ENCODE assay signal across 25 cellular contexts in genomic region chr19:43681826-43682225, GRCh38. TPM values are rescaled to one million over a fixed set of nuclear protein-coding genes. Genes with fewer than 3 reads are reported as not detected.
"Had no signal": no experiment of that assay in that cellular context is flagged by ENCODE, and none has a peak within 500 bp of the region (broad histone marks: within the 10 kb centered on the region; RNA-seq: fewer than 3 reads in every experiment).

No MANE protein-coding gene starts in this region.

- H3K36me3 ChIP-seq: left ventricle myocardium inferior, lower lobe of right lung, spleen, tibial artery, upper lobe of right lung, vagina had no signal

- H3K4me3 ChIP-seq: dorsolateral prefrontal cortex, hepatocyte, left ventricle myocardium inferior, lower lobe of right lung, spleen, tibial artery, upper lobe of right lung, vagina had no signal

- H3K9me3 ChIP-seq: left ventricle myocardium inferior, lower lobe of right lung, spleen, tibial artery, upper lobe of right lung, vagina had no signal

- H3K27me3 ChIP-seq: dorsolateral prefrontal cortex, hepatocyte, spleen, tibial artery, upper lobe of right lung, vagina had no signal

- H3K27ac ChIP-seq: dorsolateral prefrontal cortex, hepatocyte, left ventricle myocardium inferior, lower lobe of right lung, tibial artery, upper lobe of right lung, vagina had no signal

- DNase-seq: dorsolateral prefrontal cortex; effector CD8-positive, alpha-beta T cell; foreskin melanocyte; head of caudate nucleus; kidney; left cardiac atrium; left ventricle myocardium inferior; lower lobe of right lung; nephron progenitor cell; spleen; stimulated activated CD4-positive, alpha-beta T cell treated with anti-CD3 and anti-CD28 coated beads, Interleukin-15, amount 100 ng/mL, for 24 hours; stimulated activated CD4-positive, alpha-beta T cell treated with anti-CD3 and anti-CD28 coated beads, Interleukin-1b, Interleukin-23, amount 100 ng/mL, for 48 hours; stimulated activated CD4-positive, alpha-beta T cell treated with anti-CD3 and anti-CD28 coated beads, Interleukin-4, amount 100 ng/mL, for 24 hours; tibial artery; upper lobe of right lung had no signal

- H3K4me1 ChIP-seq: left ventricle myocardium inferior, lower lobe of right lung, tibial artery, upper lobe of right lung, vagina had no signal

RNA-seq across cellular contexts. Expression of gene IRGC, which starts 34.0 kb away (rescaled TPM):
- total RNA-seq: dorsolateral prefrontal cortex, hepatocyte, kidney, left cardiac atrium, left ventricle myocardium inferior, lower lobe of right lung, mesothelial cell of epicardium, mucosa of gallbladder, myocyte, osteocyte, pulmonary artery endothelial cell, sciatic nerve, skeletal muscle tissue, spleen, temporal lobe, upper lobe of right lung, vagina had no signal
